23 cellular contexts compared by ENCODE assay signal in genomic region chr15:39468828-39469227, GRCh38.
A peak's percentile ranks its signal among the peaks of the same experiment; 100 is the strongest.
DNase-seq lines count a peak whose midpoint lies in the region; ATAC-seq and TF ChIP-seq lines count a peak whose summit lies in the region.
"Had no signal": no experiment of that assay in that cellular context is flagged by ENCODE, and none has a peak within 500 bp of the region (broad histone marks: within the 10 kb centered on the region; RNA-seq: fewer than 3 reads in every experiment).

No MANE protein-coding gene starts in this region.

- no peak overlapping the region for H2AK5ac ChIP-seq in mesenchymal stem cell (ENCODE audit: low read length, severe bottlenecking)

- ATAC-seq in upper lobe of left lung (ENCODE audit: low FRiP score in 2 of 2) (no peak), HG03097 (IDR thresholded peaks at IDR 0.05; ENCODE audit: low FRiP score, unreplicated experiment) (no peak)
- no peak for ATAC-seq in activated CD8-positive, alpha-beta memory T cell treated with anti-CD3 and anti-CD28 coated beads, Interleukin-2, amount 10 ng/mL, durations not matched to agents 7 days and 5 days
- no peak for ATAC-seq in activated T-cell treated with anti-CD3 and anti-CD28 coated beads, Interleukin-2, amount 50 U/mL, for 4 hours
- ATAC-seq: HCT116 had no signal

- no peak overlapping the region for H2AFZ ChIP-seq in mesenchymal stem cell (ENCODE audit: low read depth, low read length)

- H3K36me3 Mint-ChIP-seq in activated CD8-positive, alpha-beta memory T cell treated with anti-CD3 and anti-CD28 coated beads, Interleukin-2, amount 10 ng/mL, durations not matched to agents 7 days and 5 days, result no peaks in the 10 kb centered on the region
- H3K36me3 Mint-ChIP-seq in activated T-cell treated with anti-CD3 and anti-CD28 coated beads, Interleukin-2, amount 50 U/mL, for 4 hours (ENCODE audit: insufficient read depth), result no peaks in the 10 kb centered on the region
- H3K36me3 Mint-ChIP-seq: activated naive CD4-positive, alpha-beta T cell treated with anti-CD3 and anti-CD28 coated beads, Interleukin-2, amount 10 ng/mL, durations not matched to agents 7 days and 5 days had no signal

- H3K4me3 Mint-ChIP-seq in activated CD8-positive, alpha-beta memory T cell treated with anti-CD3 and anti-CD28 coated beads, Interleukin-2, amount 10 ng/mL, durations not matched to agents 7 days and 5 days, result no peak overlapping the region
- no peak overlapping the region for H3K4me3 Mint-ChIP-seq in activated T-cell treated with anti-CD3 and anti-CD28 coated beads, Interleukin-2, amount 50 U/mL, for 4 hours
- H3K4me3 Mint-ChIP-seq: activated naive CD4-positive, alpha-beta T cell treated with anti-CD3 and anti-CD28 coated beads, Interleukin-2, amount 10 ng/mL, durations not matched to agents 7 days and 5 days; B cell; T-helper 1 cell treated with Interleukin-12 subunit alpha and Interleukin-12 subunit beta and Interleukin-4 antibody, amounts not matched to agents 30 μg/mL and 1 μg/mL, for 36 hours had no signal

- CTCF ChIA-PET in activated CD8-positive, alpha-beta memory T cell treated with anti-CD3 and anti-CD28 coated beads, Interleukin-2, amount 10 ng/mL, durations not matched to agents 7 days and 5 days (lab: Charles Lee), result interaction anchor here (1.0 kb wide), 1 partner anchor 33 kb away, joined by 3 read pairs; no protein-coding TSS in a partner anchor

- TF ChIP-seq CTCF in choroid plexus epithelial cell (conservative IDR thresholded peaks at IDR 0.05; ENCODE audit: low read depth, low read length), result no peak
- TF ChIP-seq CTCF in upper lobe of left lung (IDR thresholded peaks at IDR 0.05), result no peak

- H3K4me3 ChIP-seq in choroid plexus epithelial cell (ENCODE audit: low read depth, low read length), result no peak overlapping the region
- H3K4me3 ChIP-seq in mesenchymal stem cell (ENCODE audit: insufficient read depth in 1 of 2, low read depth in 1 of 2, low read length in 2 of 2), result no peak overlapping the region
- H3K4me3 ChIP-seq in upper lobe of left lung, result no peak overlapping the region
- H3K4me3 ChIP-seq: skin epidermis, suprapubic skin, uterus had no signal

- no peak overlapping the region for H3K14ac ChIP-seq in mesenchymal stem cell (ENCODE audit: low read length in 2 of 2)

- H3K9me3 ChIP-seq in mesenchymal stem cell (ENCODE audit: control insufficient read depth, low read length) (peaks cover 7% of the 10 kb centered on the region), upper lobe of left lung (no peaks in the 10 kb centered on the region)
- H3K9me3 ChIP-seq: suprapubic skin, uterus had no signal

- no peaks in the 10 kb centered on the region for H3K36me3 ChIP-seq in mesenchymal stem cell (ENCODE audit: control insufficient read depth in 1 of 2, insufficient read depth in 2 of 2, low read depth in 1 of 2, low read length in 2 of 2)
- H3K36me3 ChIP-seq in upper lobe of left lung, result no peaks in the 10 kb centered on the region
- H3K36me3 ChIP-seq: suprapubic skin, uterus had no signal

- H3K27ac ChIP-seq in mesenchymal stem cell (ENCODE audit: low read length, poor library complexity, severe bottlenecking), result no peak overlapping the region
- peak overlapping the region; percentile 56 to 78 (median 65) for H3K27ac ChIP-seq in upper lobe of left lung
- H3K27ac ChIP-seq: suprapubic skin, uterus had no signal

- H3K9ac ChIP-seq in mesenchymal stem cell (ENCODE audit: low read length), result no peak overlapping the region

- no peak overlapping the region for H3K4me2 ChIP-seq in mesenchymal stem cell (ENCODE audit: low read length, poor library complexity, severe bottlenecking)

- H3K23ac ChIP-seq in mesenchymal stem cell (ENCODE audit: low read length in 2 of 2), result no peak overlapping the region

- no peak overlapping the region for H4K91ac ChIP-seq in mesenchymal stem cell (ENCODE audit: low read length)

- peaks cover 8% of the 10 kb centered on the region for H3K27me3 Mint-ChIP-seq in activated CD8-positive, alpha-beta memory T cell treated with anti-CD3 and anti-CD28 coated beads, Interleukin-2, amount 10 ng/mL, durations not matched to agents 7 days and 5 days
- peaks cover 2% of the 10 kb centered on the region for H3K27me3 Mint-ChIP-seq in activated T-cell treated with anti-CD3 and anti-CD28 coated beads, Interleukin-2, amount 50 U/mL, for 4 hours (ENCODE audit: low read depth)

- DNase-seq in SKM-1 treated with dmso at 0.1 percent for 144 hours (lab: John Stamatoyannopoulos, UW; ENCODE audit: unreplicated experiment), result peak; percentile 17
- no peak for DNase-seq in SKM-1 (lab: John Stamatoyannopoulos, UW; ENCODE audit: unreplicated experiment)
- DNase-seq in choroid plexus epithelial cell (ENCODE audit: low read depth), result peak; percentile 31
- peak; percentile 63 for DNase-seq in mesenchymal stem cell
- DNase-seq in upper lobe of left lung, result no peak
- DNase-seq in activated CD8-positive, alpha-beta memory T cell treated with anti-CD3 and anti-CD28 coated beads, Interleukin-2, amount 10 ng/mL, durations not matched to agents 7 days and 5 days, result no peak
- no peak for DNase-seq in activated T-cell treated with anti-CD3 and anti-CD28 coated beads, Interleukin-2, amount 50 U/mL, for 4 hours
- DNase-seq: activated CD4-positive, alpha-beta T cell treated with anti-CD3 and anti-CD28 coated beads for 4 hours; activated naive CD4-positive, alpha-beta T cell treated with anti-CD3 and anti-CD28 coated beads, Interleukin-2, amount 10 ng/mL, durations not matched to agents 7 days and 5 days; anterior cingulate cortex; cortex of kidney; mammary epithelial cell; NCI-H1436 treated with DMSO at 0.1 percent for 48 hours; NCI-H510A treated with DMSO at 0.1 percent for 48 hours; nucleus accumbens; stimulated activated CD4-positive, alpha-beta T cell treated with anti-CD3 and anti-CD28 coated beads, Interleukin-1b, Interleukin-23, amount 100 ng/mL, for 48 hours; uterus had no signal

- H2BK5ac ChIP-seq in mesenchymal stem cell (ENCODE audit: low read depth, low read length, poor library complexity, severe bottlenecking), result no peak overlapping the region

- no peak for TF ChIP-seq EP300 in upper lobe of left lung (IDR thresholded peaks at IDR 0.05)

- no peaks in the 10 kb centered on the region for H3K79me1 ChIP-seq in mesenchymal stem cell (replicated peaks; ENCODE audit: low read length, poor library complexity, severe bottlenecking)

- no peak overlapping the region for H3K18ac ChIP-seq in mesenchymal stem cell (ENCODE audit: low read depth in 1 of 2, low read length in 2 of 2)

- no peak overlapping the region for H3K4ac ChIP-seq in mesenchymal stem cell (ENCODE audit: low read depth in 1 of 2, low read length in 2 of 2)

- H3K27ac Mint-ChIP-seq in activated CD8-positive, alpha-beta memory T cell treated with anti-CD3 and anti-CD28 coated beads, Interleukin-2, amount 10 ng/mL, durations not matched to agents 7 days and 5 days, result no peak overlapping the region
- H3K27ac Mint-ChIP-seq: activated naive CD4-positive, alpha-beta T cell treated with anti-CD3 and anti-CD28 coated beads, Interleukin-2, amount 10 ng/mL, durations not matched to agents 7 days and 5 days; B cell; T-helper 1 cell treated with Interleukin-12 subunit alpha and Interleukin-12 subunit beta and Interleukin-4 antibody, amounts not matched to agents 30 μg/mL and 1 μg/mL, for 36 hours had no signal

- H3K27me3 ChIP-seq in mesenchymal stem cell (ENCODE audit: control insufficient read depth in 1 of 2, insufficient read depth in 1 of 2, low read length in 2 of 2) (no peaks in the 10 kb centered on the region), upper lobe of left lung (no peaks in the 10 kb centered on the region)
- H3K27me3 ChIP-seq: suprapubic skin, uterus had no signal

- no peak for TF ChIP-seq POLR2A in upper lobe of left lung (IDR thresholded peaks at IDR 0.05)

- H2BK12ac ChIP-seq in mesenchymal stem cell (ENCODE audit: low read length in 2 of 2), result no peak overlapping the region

- no peak overlapping the region for H2BK15ac ChIP-seq in mesenchymal stem cell (ENCODE audit: low read depth, poor library complexity, severe bottlenecking)

- H3K4me1 ChIP-seq in mesenchymal stem cell (ENCODE audit: control insufficient read depth, insufficient read depth, low read depth, low read length) (no peaks in the 10 kb centered on the region), upper lobe of left lung (peaks cover 2 to 16% (median 5%) of the 10 kb centered on the region in 4 donors)

- WGBS in mesenchymal stem cell, result 96% methylated on average over 3 of the region's 3 CpGs
- 72 to 92% methylated on average over 3 of the region's 3 CpGs for WGBS in upper lobe of left lung, 2 donors

- H4K8ac ChIP-seq in mesenchymal stem cell (ENCODE audit: low read length), result no peak overlapping the region

- H3K9me3 Mint-ChIP-seq in activated CD8-positive, alpha-beta memory T cell treated with anti-CD3 and anti-CD28 coated beads, Interleukin-2, amount 10 ng/mL, durations not matched to agents 7 days and 5 days (ENCODE audit: low read depth), result no peaks in the 10 kb centered on the region
- no peaks in the 10 kb centered on the region for H3K9me3 Mint-ChIP-seq in activated T-cell treated with anti-CD3 and anti-CD28 coated beads, Interleukin-2, amount 50 U/mL, for 4 hours
- H3K9me3 Mint-ChIP-seq: activated naive CD4-positive, alpha-beta T cell treated with anti-CD3 and anti-CD28 coated beads, Interleukin-2, amount 10 ng/mL, durations not matched to agents 7 days and 5 days; T-helper 1 cell treated with Interleukin-12 subunit alpha and Interleukin-12 subunit beta and Interleukin-4 antibody, amounts not matched to agents 30 μg/mL and 1 μg/mL, for 36 hours had no signal

- H2BK120ac ChIP-seq in mesenchymal stem cell (ENCODE audit: low read depth, low read length), result no peak overlapping the region

- H3K4me1 Mint-ChIP-seq in activated CD8-positive, alpha-beta memory T cell treated with anti-CD3 and anti-CD28 coated beads, Interleukin-2, amount 10 ng/mL, durations not matched to agents 7 days and 5 days, result no peaks in the 10 kb centered on the region
- no peaks in the 10 kb centered on the region for H3K4me1 Mint-ChIP-seq in activated T-cell treated with anti-CD3 and anti-CD28 coated beads, Interleukin-2, amount 50 U/mL, for 4 hours (ENCODE audit: low read depth)
- H3K4me1 Mint-ChIP-seq: activated naive CD4-positive, alpha-beta T cell treated with anti-CD3 and anti-CD28 coated beads, Interleukin-2, amount 10 ng/mL, durations not matched to agents 7 days and 5 days; B cell had no signal

Comparison
In these comparisons a context has a peak if more than half of its experiments do, and no peak if none do; other contexts are left out.
1. DNase-seq: peak in SKM-1 treated with dmso at 0.1 percent for 144 hours (single experiment), choroid plexus epithelial cell (single experiment) and mesenchymal stem cell (single experiment); none in SKM-1 (single experiment), upper lobe of left lung (0 of 2), activated CD8-positive, alpha-beta memory T cell treated with anti-CD3 and anti-CD28 coated beads, Interleukin-2, amount 10 ng/mL, durations not matched to agents 7 days and 5 days (single experiment) and activated T-cell treated with anti-CD3 and anti-CD28 coated beads, Interleukin-2, amount 50 U/mL, for 4 hours (single experiment).